Comparison of ENCODE assay signal across 1 cellular context in genomic region chr2:64718250-64718866, GRCh38.
TF ChIP-seq lines count a peak whose summit lies in the region.

No MANE protein-coding gene starts in this region.

TF ChIP-seq in HepG2, 621 proteins besides CTCF, POLR2A, EP300 and RAD21 (continued from another document):
- TF ChIP-seq HINFP (CRISPR knock-in tag; IDR thresholded peaks at IDR 0.05; ENCODE audit: low read depth) (no peak), FOXA1 (IDR thresholded peaks at IDR 0.05) (no peak), FOXA1 (CRISPR knock-in tag; IDR thresholded peaks at IDR 0.05) (no peak), ZSCAN25 (CRISPR knock-in tag; IDR thresholded peaks at IDR 0.05) (no peak), THRA (CRISPR knock-in tag; IDR thresholded peaks at IDR 0.05; ENCODE audit: borderline replicate concordance) (no peak), ZMYM4 (CRISPR knock-in tag; IDR thresholded peaks at IDR 0.05) (0 out of 2 replicates have a peak, but pooled peaks have one; percentile 41), PRDM4 (CRISPR knock-in tag; IDR thresholded peaks at IDR 0.05; ENCODE audit: borderline replicate concordance) (no peak), FIP1L1 (IDR thresholded peaks at IDR 0.05; ENCODE audit: borderline replicate concordance, insufficient read depth, low read depth, low read length) (no peak), ZSCAN21 (CRISPR knock-in tag; IDR thresholded peaks at IDR 0.05; ENCODE audit: borderline replicate concordance) (no peak), ZBTB8A (CRISPR knock-in tag; IDR thresholded peaks at IDR 0.05; ENCODE audit: borderline replicate concordance, low read depth) (no peak), ELF3 (CRISPR knock-in tag; IDR thresholded peaks at IDR 0.05) (0 out of 2 replicates have a peak, but pooled peaks have one; percentile 7), MED13 (CRISPR knock-in tag; IDR thresholded peaks at IDR 0.05) (no peak), SOX13 (IDR thresholded peaks at IDR 0.05) (no peak), SOX13 (CRISPR knock-in tag; conservative IDR thresholded peaks at IDR 0.05 in 1 of 2, IDR thresholded peaks at IDR 0.05 in 1 of 2) (0 out of 4 replicates have a peak, but pooled peaks of 1 of the 2 experiments have one; percentile 34)
- TF ChIP-seq, protein P1, sequence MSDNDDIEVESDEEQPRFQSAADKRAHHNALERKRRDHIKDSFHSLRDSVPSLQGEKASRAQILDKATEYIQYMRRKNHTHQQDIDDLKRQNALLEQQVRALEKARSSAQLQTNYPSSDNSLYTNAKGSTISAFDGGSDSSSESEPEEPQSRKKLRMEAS (IDR thresholded peaks at IDR 0.05) = no peak
- TF ChIP-seq, protein P2, sequence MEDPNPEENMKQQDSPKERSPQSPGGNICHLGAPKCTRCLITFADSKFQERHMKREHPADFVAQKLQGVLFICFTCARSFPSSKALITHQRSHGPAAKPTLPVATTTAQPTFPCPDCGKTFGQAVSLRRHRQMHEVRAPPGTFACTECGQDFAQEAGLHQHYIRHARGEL (CRISPR knock-in tag; IDR thresholded peaks at IDR 0.05) = no peak
